In genomic region chr1:155070721-155071556, GRCh38 we compare ENCODE assay signal across 8 cellular contexts. TPM values are rescaled to one million over a fixed set of nuclear protein-coding genes. Genes with fewer than 3 reads are reported as not detected.
DNase-seq lines count a peak whose midpoint lies in the region; ATAC-seq, FAIRE-seq and TF ChIP-seq lines count a peak whose summit lies in the region.

No MANE protein-coding gene starts in this region.

- peak; percentile 8 for TF ChIP-seq CTCF in D721Med (IDR thresholded peaks at IDR 0.05; ENCODE audit: insufficient read depth, missing control alignments)
- peak; percentile 80 for TF ChIP-seq CTCF in endodermal cell (conservative IDR thresholded peaks at IDR 0.05)

- no peak overlapping the region for H3K9ac ChIP-seq in endodermal cell (ENCODE audit: extremely low read depth, low read length, poor library complexity, severe bottlenecking)

- 10 to 14% methylated on average over 29 to 60 of the region's 60 CpGs for WGBS in endodermal cell (ENCODE audit: insufficient coverage in 1 of 2, insufficient read length in 1 of 2), 2 experiments

- DNase-seq in D721Med (ENCODE audit: insufficient read length, low spot score), result peak; percentile 74
- DNase-seq in H7, result peak; percentile 95
- DNase-seq in NCI-H345 (lab: John Stamatoyannopoulos, UW), result peak; percentile 93
- peak; percentile 87 for DNase-seq in activated CD8-positive, alpha-beta memory T cell treated with anti-CD3 and anti-CD28 coated beads, Interleukin-2, amount 10 ng/mL, durations not matched to agents 7 days and 5 days
- DNase-seq in endodermal cell, result peak; percentile 96
- peak; percentile 64 for DNase-seq in middle frontal gyrus (ENCODE audit: extremely low spot score, low spot score)
- DNase-seq in stimulated activated effector memory CD8-positive, alpha-beta T cell treated with anti-CD3 and anti-CD28 coated beads, Interleukin-12 subunit alpha, Interleukin-12 subunit beta, amount 100 ng/mL, for 72 hours (ENCODE audit: low spot score in 2 of 2), result peak in 1 of 2 donors; percentile 75
- no peak for DNase-seq in NCI-H2196 treated with DMSO at 0.1 percent for 48 hours (lab: John Stamatoyannopoulos, UW; ENCODE audit: unreplicated experiment)

- H3K9me3 ChIP-seq in endodermal cell (ENCODE audit: control insufficient read depth, low read length), result no peaks in the 10 kb centered on the region

- peaks cover 12% of the 10 kb centered on the region for H3K27me3 Mint-ChIP-seq in activated CD8-positive, alpha-beta memory T cell treated with anti-CD3 and anti-CD28 coated beads, Interleukin-2, amount 10 ng/mL, durations not matched to agents 7 days and 5 days
- peaks cover 43% of the 10 kb centered on the region for H3K27me3 Mint-ChIP-seq in endodermal cell (ENCODE audit: insufficient read depth)

- peak overlapping the region; percentile 51 for H3K4me3 ChIP-seq in H7 (ENCODE audit: insufficient read depth, low read depth, low read length)
- H3K4me3 ChIP-seq in endodermal cell (ENCODE audit: low read length), result peak overlapping the region; percentile 76

- no peaks in the 10 kb centered on the region for H3K36me3 Mint-ChIP-seq in activated CD8-positive, alpha-beta memory T cell treated with anti-CD3 and anti-CD28 coated beads, Interleukin-2, amount 10 ng/mL, durations not matched to agents 7 days and 5 days
- peaks cover 23% of the 10 kb centered on the region for H3K36me3 Mint-ChIP-seq in endodermal cell (ENCODE audit: low read depth)
- peaks cover 28% of the 10 kb centered on the region for H3K36me3 Mint-ChIP-seq in stimulated activated effector memory CD8-positive, alpha-beta T cell treated with anti-CD3 and anti-CD28 coated beads, Interleukin-12 subunit alpha, Interleukin-12 subunit beta, amount 100 ng/mL, for 72 hours

- FAIRE-seq in D721Med (lab: Jason Lieb, UNC), result no peak

- H3K36me3 ChIP-seq in H7 (replicated peaks; ENCODE audit: control insufficient read depth, insufficient read depth, low read length) (peaks cover 4% of the 10 kb centered on the region), endodermal cell (ENCODE audit: control insufficient read depth, insufficient read depth, low read length) (peaks cover 14% of the 10 kb centered on the region)

- H3K27me3 ChIP-seq in H7 (ENCODE audit: control insufficient read depth, insufficient read depth, low read length) (peaks cover 29% of the 10 kb centered on the region), endodermal cell (ENCODE audit: control insufficient read depth, insufficient read depth, low read length, poor library complexity, severe bottlenecking) (peaks cover 29% of the 10 kb centered on the region)

- H3K27ac Mint-ChIP-seq in activated CD8-positive, alpha-beta memory T cell treated with anti-CD3 and anti-CD28 coated beads, Interleukin-2, amount 10 ng/mL, durations not matched to agents 7 days and 5 days, result no peak overlapping the region
- H3K27ac Mint-ChIP-seq in endodermal cell, result no peak overlapping the region
- no peak overlapping the region for H3K27ac Mint-ChIP-seq in stimulated activated effector memory CD8-positive, alpha-beta T cell treated with anti-CD3 and anti-CD28 coated beads, Interleukin-12 subunit alpha, Interleukin-12 subunit beta, amount 100 ng/mL, for 72 hours

- peak; percentile 92 for ATAC-seq in activated CD8-positive, alpha-beta memory T cell treated with anti-CD3 and anti-CD28 coated beads, Interleukin-2, amount 10 ng/mL, durations not matched to agents 7 days and 5 days
- ATAC-seq in stimulated activated effector memory CD8-positive, alpha-beta T cell treated with anti-CD3 and anti-CD28 coated beads, Interleukin-12 subunit alpha, Interleukin-12 subunit beta, amount 100 ng/mL, for 72 hours, result peak; percentile 87

- H3K4me3 Mint-ChIP-seq in activated CD8-positive, alpha-beta memory T cell treated with anti-CD3 and anti-CD28 coated beads, Interleukin-2, amount 10 ng/mL, durations not matched to agents 7 days and 5 days, result peak overlapping the region; percentile 42
- H3K4me3 Mint-ChIP-seq in endodermal cell, result peak overlapping the region; percentile 40
- H3K4me3 Mint-ChIP-seq in stimulated activated effector memory CD8-positive, alpha-beta T cell treated with anti-CD3 and anti-CD28 coated beads, Interleukin-12 subunit alpha, Interleukin-12 subunit beta, amount 100 ng/mL, for 72 hours, result peak overlapping the region; percentile 39

- CTCF ChIA-PET in activated CD8-positive, alpha-beta memory T cell treated with anti-CD3 and anti-CD28 coated beads, Interleukin-2, amount 10 ng/mL, durations not matched to agents 7 days and 5 days (lab: Charles Lee), result interaction anchor here (0.6 to 22.2 kb wide), 9 partner anchors 8 to 97 kb away, joined by 3 to 319 read pairs (median 7); partner anchors contain the start of genes ADAM15 and EFNA3

- no peaks in the 10 kb centered on the region for H3K9me3 Mint-ChIP-seq in activated CD8-positive, alpha-beta memory T cell treated with anti-CD3 and anti-CD28 coated beads, Interleukin-2, amount 10 ng/mL, durations not matched to agents 7 days and 5 days (ENCODE audit: low read depth)
- H3K9me3 Mint-ChIP-seq in endodermal cell, result no peaks in the 10 kb centered on the region
- H3K9me3 Mint-ChIP-seq in stimulated activated effector memory CD8-positive, alpha-beta T cell treated with anti-CD3 and anti-CD28 coated beads, Interleukin-12 subunit alpha, Interleukin-12 subunit beta, amount 100 ng/mL, for 72 hours, result no peaks in the 10 kb centered on the region

- peaks cover 31% of the 10 kb centered on the region for H3K4me1 Mint-ChIP-seq in activated CD8-positive, alpha-beta memory T cell treated with anti-CD3 and anti-CD28 coated beads, Interleukin-2, amount 10 ng/mL, durations not matched to agents 7 days and 5 days
- peaks cover 18% of the 10 kb centered on the region for H3K4me1 Mint-ChIP-seq in endodermal cell
- peaks cover 16% of the 10 kb centered on the region for H3K4me1 Mint-ChIP-seq in stimulated activated effector memory CD8-positive, alpha-beta T cell treated with anti-CD3 and anti-CD28 coated beads, Interleukin-12 subunit alpha, Interleukin-12 subunit beta, amount 100 ng/mL, for 72 hours

- H3K27ac ChIP-seq in endodermal cell (ENCODE audit: low read depth, low read length), result peak overlapping the region; percentile 76

- H3K4me1 ChIP-seq in endodermal cell (ENCODE audit: control insufficient read depth, insufficient read depth, low read length), result peaks cover 11% of the 10 kb centered on the region

RNA-seq across cellular contexts. Expression of gene EFNA4, which starts 7.4 kb away (rescaled TPM):
- 59.5 and 59.6 TPM in 2 replicates for total RNA-seq in H7 (2014; rRNA removed; shearing (Covaris generic))
- total RNA-seq in activated CD8-positive, alpha-beta memory T cell treated with anti-CD3 and anti-CD28 coated beads, Interleukin-2, amount 10 ng/mL, durations not matched to agents 7 days and 5 days, result 1 to 10 TPM; 3.8 to 5.3 TPM
- 10 to 100 TPM; 15.9 to 17.9 TPM for total RNA-seq in endodermal cell
- 30.7 TPM for polyA plus RNA-seq in endodermal cell (2013, experiment 1 of 2)
- 29.6 TPM for polyA plus RNA-seq in endodermal cell (2013, experiment 2 of 2)

RNA-seq across cellular contexts. Expression of gene EFNA3, which starts 7.7 kb away (rescaled TPM):
- 17.5 and 24.9 TPM in 2 replicates for total RNA-seq in H7 (2014; rRNA removed; shearing (Covaris generic))
- 1 to 10 TPM; 1.9 to 2.8 TPM for total RNA-seq in activated CD8-positive, alpha-beta memory T cell treated with anti-CD3 and anti-CD28 coated beads, Interleukin-2, amount 10 ng/mL, durations not matched to agents 7 days and 5 days
- 1 to 10 TPM; 3.1 to 6.0 TPM for total RNA-seq in endodermal cell
- 19.9 TPM for polyA plus RNA-seq in endodermal cell (2013, experiment 1 of 2)
- 19.0 TPM for polyA plus RNA-seq in endodermal cell (2013, experiment 2 of 2)

RNA-seq across cellular contexts. Expression of gene ADAM15, which starts 19.8 kb away (rescaled TPM):
- 34.9 and 35.0 TPM in 2 replicates for total RNA-seq in H7 (2014; rRNA removed; shearing (Covaris generic))
- total RNA-seq in activated CD8-positive, alpha-beta memory T cell treated with anti-CD3 and anti-CD28 coated beads, Interleukin-2, amount 10 ng/mL, durations not matched to agents 7 days and 5 days, result 10 to 100 TPM; 41.7 to 47.5 TPM
- total RNA-seq in endodermal cell, result 10 to 100 TPM; 13.4 to 16.5 TPM
- 26.5 TPM for polyA plus RNA-seq in endodermal cell (2013, experiment 1 of 2)
- 27.3 TPM for polyA plus RNA-seq in endodermal cell (2013, experiment 2 of 2)

RNA-seq across cellular contexts. Expression of gene DCST1, which starts 37.3 kb away (rescaled TPM):
- total RNA-seq in H7 (2014; rRNA removed; shearing (Covaris generic)), result not detected in 2 replicates
- total RNA-seq in activated CD8-positive, alpha-beta memory T cell treated with anti-CD3 and anti-CD28 coated beads, Interleukin-2, amount 10 ng/mL, durations not matched to agents 7 days and 5 days, result not detected
- not detected for total RNA-seq in endodermal cell
- polyA plus RNA-seq in endodermal cell (2013, experiment 1 of 2), result not detected
- polyA plus RNA-seq in endodermal cell (2013, experiment 2 of 2), result not detected

RNA-seq across cellular contexts. Expression of gene DCST2, which starts 37.4 kb away (rescaled TPM):
- 0.31 and 1.5 TPM in 2 replicates for total RNA-seq in H7 (2014; rRNA removed; shearing (Covaris generic))
- under 1 TPM; 0.09 to 0.29 TPM for total RNA-seq in activated CD8-positive, alpha-beta memory T cell treated with anti-CD3 and anti-CD28 coated beads, Interleukin-2, amount 10 ng/mL, durations not matched to agents 7 days and 5 days
- 1 to 10 TPM in 1 of 2 donors, under 1 TPM in 1; 0.44 to 2.0 TPM for total RNA-seq in endodermal cell
- polyA plus RNA-seq in endodermal cell (2013, experiment 1 of 2), result 4.1 TPM
- polyA plus RNA-seq in endodermal cell (2013, experiment 2 of 2), result 3.4 TPM
